In the genomic region with DNA sequence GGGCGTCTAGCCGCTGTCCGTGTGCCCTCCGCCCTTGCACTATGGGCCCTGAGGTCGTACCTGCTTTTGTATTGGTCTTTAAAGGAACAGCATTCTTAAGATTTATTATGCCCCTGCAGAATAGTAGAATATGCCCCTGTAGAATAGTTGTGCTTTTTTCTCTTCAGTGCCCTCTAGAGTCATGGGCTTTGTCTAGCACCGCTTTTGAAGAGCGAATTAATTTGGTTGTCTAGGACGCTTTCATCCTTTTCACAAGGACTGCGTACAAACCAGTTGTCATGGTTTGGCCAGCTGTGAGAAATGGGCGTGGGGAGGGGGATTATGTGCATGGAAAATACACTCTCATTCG, we compare ENCODE assay signal across 8 cellular contexts. TPM values are rescaled to one million over a fixed set of nuclear protein-coding genes. Genes with fewer than 3 reads are reported as not detected.
A peak's percentile ranks its signal among the peaks of the same experiment; 100 is the strongest.
DNase-seq lines count a peak whose midpoint lies in the region; ATAC-seq lines count a peak whose summit lies in the region.

No MANE protein-coding gene starts in this region.

- H3K4me1 ChIP-seq in rectal smooth muscle tissue (ENCODE audit: control insufficient read depth, insufficient read depth, low read length) = peaks cover 39% of the 10 kb centered on the region

- DNase-seq in Daoy (ENCODE audit: low read depth) = peak; percentile 53
- peak; percentile 79 for DNase-seq in M059J (ENCODE audit: low read depth)
- DNase-seq in RPMI7951 (ENCODE audit: low read depth) = peak; percentile 71
- peak; percentile 83 for DNase-seq in astrocyte of the hippocampus (ENCODE audit: low read depth, low spot score)
- peak; percentile 68 for DNase-seq in hepatic stellate cell (ENCODE audit: low spot score)
- DNase-seq in GOT3 (lab: John Stamatoyannopoulos, UW) = no peak

- H3K27ac ChIP-seq in rectal smooth muscle tissue (ENCODE audit: low read depth, low read length) = peak overlapping the region; percentile 99

- peak overlapping the region; percentile 92 for H3K4me3 ChIP-seq in rectal smooth muscle tissue (ENCODE audit: low read length)

- peak overlapping the region; percentile 91 for H3K9ac ChIP-seq in rectal smooth muscle tissue (ENCODE audit: low read length)

- peak; percentile 15 for ATAC-seq in GM21825 (IDR thresholded peaks at IDR 0.05; ENCODE audit: unreplicated experiment)

- H3K36me3 ChIP-seq in rectal smooth muscle tissue (ENCODE audit: control insufficient read depth, insufficient read depth, low read length) = peaks cover 27% of the 10 kb centered on the region

- H3K27me3 ChIP-seq in rectal smooth muscle tissue (ENCODE audit: control insufficient read depth, insufficient read depth, low read length) = no peaks in the 10 kb centered on the region

RNA-seq across cellular contexts. Expression of a gene that starts 0.6 kb away (rescaled TPM):
- 25.2 and 35.7 TPM in 2 replicates for total RNA-seq in Daoy (2014; rRNA removed; shearing (Covaris generic))
- 8.2 and 14.0 TPM in 2 replicates for total RNA-seq in M059J (2014; rRNA removed; shearing (Covaris generic))
- 18.0 and 20.2 TPM in 2 replicates for total RNA-seq in RPMI7951 (2014; rRNA removed; shearing (Covaris generic))

RNA-seq across cellular contexts. Expression of a gene that starts 1.3 kb away (rescaled TPM):
- total RNA-seq in Daoy (2014; rRNA removed; shearing (Covaris generic)) = 274 and 287 TPM in 2 replicates
- 245 and 267 TPM in 2 replicates for total RNA-seq in M059J (2014; rRNA removed; shearing (Covaris generic))
- 182 and 183 TPM in 2 replicates for total RNA-seq in RPMI7951 (2014; rRNA removed; shearing (Covaris generic))

RNA-seq across cellular contexts. Expression of a gene that starts 10.5 kb away (rescaled TPM):
- total RNA-seq in Daoy (2014; rRNA removed; shearing (Covaris generic)) = 8.3 and 11.6 TPM in 2 replicates
- total RNA-seq in M059J (2014; rRNA removed; shearing (Covaris generic)) = 7.7 and 7.9 TPM in 2 replicates
- 7.7 and 8.1 TPM in 2 replicates for total RNA-seq in RPMI7951 (2014; rRNA removed; shearing (Covaris generic))

RNA-seq across cellular contexts. Expression of a gene that starts 58.5 kb away (rescaled TPM):
- 5.1 and 11.0 TPM in 2 replicates for total RNA-seq in Daoy (2014; rRNA removed; shearing (Covaris generic))
- total RNA-seq in M059J (2014; rRNA removed; shearing (Covaris generic)) = 2.7 and 6.3 TPM in 2 replicates
- total RNA-seq in RPMI7951 (2014; rRNA removed; shearing (Covaris generic)) = 21.6 and 23.7 TPM in 2 replicates
